In genomic region chr2:111830479-111830878, GRCh38 we compare ENCODE assay signal across 8 cellular contexts. TPM values are rescaled to one million over a fixed set of nuclear protein-coding genes. Genes with fewer than 3 reads are reported as not detected.
DNase-seq lines count a peak whose midpoint lies in the region; ATAC-seq and TF ChIP-seq lines count a peak whose summit lies in the region.
"Not testable (repeated sequence)": the region's sequence is repeated elsewhere in the genome, so short reads cannot be mapped to it uniquely, and the experiment has no call there.

No MANE protein-coding gene starts in this region.

- TF ChIP-seq CTCF in GM12865 (IDR thresholded peaks at IDR 0.05; ENCODE audit: insufficient read depth, low read depth, low read length, missing control alignments): not testable (repeated sequence)

- not testable (repeated sequence) for H3K27me3 Mint-ChIP-seq in activated T-cell treated with anti-CD3 and anti-CD28 coated beads, Interleukin-2, amount 50 U/mL, for 72 hours (ENCODE audit: low read depth)

- not testable (repeated sequence) for H3K9me3 Mint-ChIP-seq in activated T-cell treated with anti-CD3 and anti-CD28 coated beads, Interleukin-2, amount 50 U/mL, for 72 hours

- peaks cover 4 to 28% of the 10 kb centered on the region in 2 donors for H3K36me3 Mint-ChIP-seq in activated T-cell treated with anti-CD3 and anti-CD28 coated beads, Interleukin-2, amount 50 U/mL, for 72 hours (ENCODE audit: insufficient read depth in 2 of 2)

- H3K27ac Mint-ChIP-seq in activated T-cell treated with anti-CD3 and anti-CD28 coated beads, Interleukin-2, amount 50 U/mL, for 72 hours: peak overlapping the region; percentile 68

- H3K4me3 ChIP-seq in GM12865 (ENCODE audit: low read depth, low read length): not testable (repeated sequence)

- H3K4me1 Mint-ChIP-seq in activated T-cell treated with anti-CD3 and anti-CD28 coated beads, Interleukin-2, amount 50 U/mL, for 72 hours (ENCODE audit: low read depth): peaks cover 18% of the 10 kb centered on the region

- DNase-seq in GM12865 (ENCODE audit: low read depth): peak; percentile 3
- not testable (repeated sequence) for DNase-seq in activated T-cell treated with anti-CD3 and anti-CD28 coated beads, Interleukin-2, amount 50 U/mL, for 72 hours

- not testable (repeated sequence) for H3K4me3 Mint-ChIP-seq in activated T-cell treated with anti-CD3 and anti-CD28 coated beads, Interleukin-2, amount 50 U/mL, for 72 hours

- ATAC-seq in GM18873 (IDR thresholded peaks at IDR 0.05; ENCODE audit: low FRiP score, unreplicated experiment) (peak; percentile 63), GM19468 (IDR thresholded peaks at IDR 0.05; ENCODE audit: extremely low read depth, unreplicated experiment) (peak; percentile 36), GM21825 (IDR thresholded peaks at IDR 0.05; ENCODE audit: unreplicated experiment) (peak; percentile 50), HG02870 (IDR thresholded peaks at IDR 0.05; ENCODE audit: unreplicated experiment) (peak; percentile 84), HG03196 (IDR thresholded peaks at IDR 0.05; ENCODE audit: unreplicated experiment) (peak; percentile 68), HG03521 (IDR thresholded peaks at IDR 0.05; ENCODE audit: unreplicated experiment) (peak; percentile 80)
- ATAC-seq in activated T-cell treated with anti-CD3 and anti-CD28 coated beads, Interleukin-2, amount 50 U/mL, for 72 hours (replicated peaks in 1 of 2): not testable (repeated sequence)

RNA-seq across cellular contexts. Expression of gene ANAPC1, which starts 53.5 kb away (rescaled TPM):
- total RNA-seq in activated T-cell treated with anti-CD3 and anti-CD28 coated beads, Interleukin-2, amount 50 U/mL, for 72 hours: 10 to 100 TPM; 89.9 to 92.8 TPM
